1 cellular context compared by ENCODE assay signal in the genomic region with DNA sequence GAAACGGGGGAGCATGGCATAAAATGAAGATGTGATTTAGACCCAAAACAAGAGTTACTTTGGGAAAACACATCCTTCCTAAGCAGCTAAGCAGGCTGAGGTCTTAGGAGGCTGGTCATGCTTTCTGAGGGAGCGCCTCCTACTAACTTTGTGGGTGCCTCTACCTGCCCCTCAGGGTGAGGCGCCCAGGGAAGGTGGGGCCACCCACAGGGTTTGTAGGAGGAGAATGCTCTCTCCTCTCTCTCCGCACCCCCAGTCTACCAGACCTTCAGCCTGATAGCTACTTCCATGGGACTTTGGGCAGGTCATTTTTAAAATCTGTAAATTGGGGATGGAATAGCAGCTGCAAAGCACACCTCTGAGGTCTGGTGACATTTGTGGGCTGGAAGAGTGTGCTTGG.
TF ChIP-seq lines count a peak whose summit lies in the region.

No MANE protein-coding gene starts in this region.

TF ChIP-seq in GM23338, 12 proteins besides CTCF, POLR2A, EP300 and RAD21 (continued from another document):
- TF ChIP-seq, protein P1, sequence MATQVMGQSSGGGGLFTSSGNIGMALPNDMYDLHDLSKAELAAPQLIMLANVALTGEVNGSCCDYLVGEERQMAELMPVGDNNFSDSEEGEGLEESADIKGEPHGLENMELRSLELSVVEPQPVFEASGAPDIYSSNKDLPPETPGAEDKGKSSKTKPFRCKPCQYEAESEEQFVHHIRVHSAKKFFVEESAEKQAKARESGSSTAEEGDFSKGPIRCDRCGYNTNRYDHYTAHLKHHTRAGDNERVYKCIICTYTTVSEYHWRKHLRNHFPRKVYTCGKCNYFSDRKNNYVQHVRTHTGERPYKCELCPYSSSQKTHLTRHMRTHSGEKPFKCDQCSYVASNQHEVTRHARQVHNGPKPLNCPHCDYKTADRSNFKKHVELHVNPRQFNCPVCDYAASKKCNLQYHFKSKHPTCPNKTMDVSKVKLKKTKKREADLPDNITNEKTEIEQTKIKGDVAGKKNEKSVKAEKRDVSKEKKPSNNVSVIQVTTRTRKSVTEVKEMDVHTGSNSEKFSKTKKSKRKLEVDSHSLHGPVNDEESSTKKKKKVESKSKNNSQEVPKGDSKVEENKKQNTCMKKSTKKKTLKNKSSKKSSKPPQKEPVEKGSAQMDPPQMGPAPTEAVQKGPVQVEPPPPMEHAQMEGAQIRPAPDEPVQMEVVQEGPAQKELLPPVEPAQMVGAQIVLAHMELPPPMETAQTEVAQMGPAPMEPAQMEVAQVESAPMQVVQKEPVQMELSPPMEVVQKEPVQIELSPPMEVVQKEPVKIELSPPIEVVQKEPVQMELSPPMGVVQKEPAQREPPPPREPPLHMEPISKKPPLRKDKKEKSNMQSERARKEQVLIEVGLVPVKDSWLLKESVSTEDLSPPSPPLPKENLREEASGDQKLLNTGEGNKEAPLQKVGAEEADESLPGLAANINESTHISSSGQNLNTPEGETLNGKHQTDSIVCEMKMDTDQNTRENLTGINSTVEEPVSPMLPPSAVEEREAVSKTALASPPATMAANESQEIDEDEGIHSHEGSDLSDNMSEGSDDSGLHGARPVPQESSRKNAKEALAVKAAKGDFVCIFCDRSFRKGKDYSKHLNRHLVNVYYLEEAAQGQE (IDR thresholded peaks at IDR 0.05; ENCODE audit: unreplicated experiment) = no peak
- no peak for TF ChIP-seq ZNF114 (CRISPR knock-in tag; IDR thresholded peaks at IDR 0.05)
- TF ChIP-seq ZNF331 (CRISPR knock-in tag; IDR thresholded peaks at IDR 0.05; ENCODE audit: low read depth) = no peak
